In the genomic region with DNA sequence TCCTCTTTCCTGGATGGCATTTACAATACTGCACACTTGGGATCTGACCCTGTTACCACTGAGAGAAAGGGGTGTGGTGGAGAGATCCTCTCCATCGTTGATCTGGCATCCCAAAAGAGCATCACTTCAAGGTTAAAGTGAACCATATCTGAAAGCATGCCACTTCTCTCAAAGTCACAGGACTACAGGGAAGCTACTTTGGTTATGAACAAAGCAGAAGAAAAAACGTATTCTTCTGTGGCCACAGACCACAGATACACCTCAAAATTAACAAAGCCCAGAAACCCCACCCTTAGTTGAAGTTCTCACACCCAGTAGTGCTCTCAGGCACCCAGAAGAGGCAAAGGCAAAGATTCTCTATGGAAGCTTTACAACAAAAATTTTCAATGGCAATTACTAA, we compare ENCODE assay signal across 10 cellular contexts.
A peak's percentile ranks its signal among the peaks of the same experiment; 100 is the strongest.
DNase-seq lines count a peak whose midpoint lies in the region; ATAC-seq lines count a peak whose summit lies in the region.
"Had no signal": no experiment of that assay in that cellular context is flagged by ENCODE, and none has a peak within 500 bp of the region (broad histone marks: within the 10 kb centered on the region; RNA-seq: fewer than 3 reads in every experiment).

No MANE protein-coding gene starts in this region.

- no peaks in the 10 kb centered on the region for H3K9me3 Mint-ChIP-seq in central memory CD8-positive, alpha-beta T cell

- H3K4me3 Mint-ChIP-seq in central memory CD8-positive, alpha-beta T cell, result peak overlapping the region; percentile 0

- H3K27me3 Mint-ChIP-seq in central memory CD8-positive, alpha-beta T cell, result no peaks in the 10 kb centered on the region

- no peaks in the 10 kb centered on the region for H3K36me3 Mint-ChIP-seq in central memory CD8-positive, alpha-beta T cell (ENCODE audit: insufficient read depth)

- ATAC-seq in GM18499 (IDR thresholded peaks at IDR 0.05; ENCODE audit: insufficient read depth, unreplicated experiment) (peak; percentile 85), GM21367 (IDR thresholded peaks at IDR 0.05; ENCODE audit: unreplicated experiment) (peak; percentile 74), HG03139 (IDR thresholded peaks at IDR 0.05; ENCODE audit: unreplicated experiment) (peak; percentile 61)
- ATAC-seq in central memory CD8-positive, alpha-beta T cell (replicated peaks; ENCODE audit: extremely low read depth, poor library complexity, severe bottlenecking), result peak; percentile 65

- peak overlapping the region; percentile 70 for H3K27ac Mint-ChIP-seq in central memory CD8-positive, alpha-beta T cell (ENCODE audit: low read depth)

- no peak for DNase-seq in central memory CD8-positive, alpha-beta T cell (ENCODE audit: low spot score in 2 of 2)
- no peak for DNase-seq in NCI-H187 (lab: John Stamatoyannopoulos, UW)
- no peak for DNase-seq in NCI-H146 (lab: John Stamatoyannopoulos, UW)
- no peak for DNase-seq in inferior parietal cortex (ENCODE audit: extremely low spot score)
- DNase-seq in cerebellar nuclear complex (lab: John Stamatoyannopoulos, UW), result no peak
- DNase-seq: effector CD8-positive, alpha-beta T cell; EL had no signal

- H3K4me1 Mint-ChIP-seq in central memory CD8-positive, alpha-beta T cell, result peaks cover 52% of the 10 kb centered on the region
